Comparison of ENCODE assay signal across 8 cellular contexts in genomic region chr12:31589582-31589895, GRCh38. TPM values are rescaled to one million over a fixed set of nuclear protein-coding genes. Genes with fewer than 3 reads are reported as not detected.
DNase-seq lines count a peak whose midpoint lies in the region; ATAC-seq, FAIRE-seq and TF ChIP-seq lines count a peak whose summit lies in the region.

No MANE protein-coding gene starts in this region.

- H3K4ac ChIP-seq in mesendoderm (ENCODE audit: low read depth, low read length), result no peak overlapping the region

- no peak overlapping the region for H3K23ac ChIP-seq in mesendoderm (ENCODE audit: low read length)

- peaks cover 2% of the 10 kb centered on the region for H3K79me1 ChIP-seq in mesendoderm (ENCODE audit: low read length)

- no peak for FAIRE-seq in bronchial epithelial cell (lab: Jason Lieb, UNC)

- peak overlapping the region; percentile 75; the same call in 1 of the 2 replicates for H3K9ac ChIP-seq in HUES48 (ENCODE audit: low read depth, low read length)
- H3K9ac ChIP-seq in mesendoderm (ENCODE audit: low read length), result peak overlapping the region; percentile 53

- no peak for ATAC-seq in upper lobe of right lung

- H3K4me2 ChIP-seq in mesendoderm (ENCODE audit: low read length), result peak overlapping the region; percentile 87

- no peak for TF ChIP-seq CTCF in bronchial epithelial cell (IDR thresholded peaks at IDR 0.05; ENCODE audit: insufficient read depth, low read length, severe bottlenecking)
- TF ChIP-seq CTCF in upper lobe of right lung (IDR thresholded peaks at IDR 0.05), result no peak

- H2BK15ac ChIP-seq in mesendoderm (replicated peaks; ENCODE audit: low read depth), result no peak overlapping the region

- no peak overlapping the region for H2BK120ac ChIP-seq in mesendoderm (ENCODE audit: low read depth, low read length)

- peaks cover 18% of the 10 kb centered on the region for H3K4me1 ChIP-seq in HUES48 (ENCODE audit: control insufficient read depth, insufficient read depth, low read length)
- H3K4me1 ChIP-seq in mesendoderm (ENCODE audit: control insufficient read depth, low read depth, low read length), result peaks cover 4% of the 10 kb centered on the region
- H3K4me1 ChIP-seq in upper lobe of right lung, result peaks cover 9% of the 10 kb centered on the region

- H3K36me3 ChIP-seq in HUES48 (ENCODE audit: control insufficient read depth, insufficient read depth, low read length) (no peaks in the 10 kb centered on the region), bronchial epithelial cell (ENCODE audit: control insufficient read depth, insufficient read depth, low read length) (no peaks in the 10 kb centered on the region), mesendoderm (ENCODE audit: control insufficient read depth, insufficient read depth, low read length) (no peaks in the 10 kb centered on the region), upper lobe of right lung (no peaks in the 10 kb centered on the region)

- H3K18ac ChIP-seq in mesendoderm (ENCODE audit: low read length), result peak overlapping the region; percentile 95

- no peak overlapping the region for H4K8ac ChIP-seq in mesendoderm (ENCODE audit: low read depth, low read length)

- peak overlapping the region; percentile 79 for H3K27ac ChIP-seq in HUES48 (ENCODE audit: low read depth, low read length)
- H3K27ac ChIP-seq in mesendoderm (ENCODE audit: low read depth, low read length), result no peak overlapping the region
- peak overlapping the region; percentile 84 for H3K27ac ChIP-seq in upper lobe of right lung

- intact Hi-C loops in upper lobe of right lung (cut with DNase I), result no loop called here

- no peak overlapping the region for H4K5ac ChIP-seq in mesendoderm (ENCODE audit: low read length)

- peak; percentile 26 for DNase-seq in NCI-H1436 (lab: John Stamatoyannopoulos, UW)
- DNase-seq in NCI-H1436 treated with DMSO at 0.1 percent for 48 hours (lab: John Stamatoyannopoulos, UW), result no peak
- no peak for DNase-seq in bronchial epithelial cell (ENCODE audit: low read depth)
- no peak for DNase-seq in mesendoderm
- DNase-seq in upper lobe of right lung, result peak; percentile 76
- no peak for DNase-seq in HT-29 (ENCODE audit: low spot score)
- no peak for DNase-seq in cerebellar cortex (ENCODE audit: low spot score)

- peak overlapping the region; percentile 77 for H3K56ac ChIP-seq in mesendoderm (ENCODE audit: low read length)

- no peaks in the 10 kb centered on the region for H3K79me2 ChIP-seq in mesendoderm (ENCODE audit: control insufficient read depth, insufficient read depth, low read length)

- H3K27me3 ChIP-seq in HUES48 (ENCODE audit: control insufficient read depth, insufficient read depth, low read length), result peaks cover 24% of the 10 kb centered on the region
- H3K27me3 ChIP-seq in bronchial epithelial cell (ENCODE audit: control insufficient read depth, insufficient read depth, low read length), result no peaks in the 10 kb centered on the region
- H3K27me3 ChIP-seq in mesendoderm (ENCODE audit: insufficient read depth, low read length, poor library complexity), result no peaks in the 10 kb centered on the region
- no peaks in the 10 kb centered on the region for H3K27me3 ChIP-seq in upper lobe of right lung

- H3K4me3 ChIP-seq in HUES48 (ENCODE audit: low read depth, low read length) (peak overlapping the region; percentile 97), bronchial epithelial cell (ENCODE audit: low read depth, low read length) (peak overlapping the region; percentile 84), mesendoderm (ENCODE audit: low read length) (peak overlapping the region; percentile 85), upper lobe of right lung (peak overlapping the region; percentile 83)

- H3K9me3 ChIP-seq in HUES48 (ENCODE audit: control insufficient read depth, insufficient read depth, low read length), result no peaks in the 10 kb centered on the region
- no peaks in the 10 kb centered on the region for H3K9me3 ChIP-seq in upper lobe of right lung

- H2AK5ac ChIP-seq in mesendoderm (ENCODE audit: low read length), result no peak overlapping the region

- no CpG with 5 or more reads among the region's 13 CpGs for WGBS in mesendoderm (ENCODE audit: extremely low coverage, insufficient coverage, low lambda C conversion rate)

- no peak overlapping the region for H2BK5ac ChIP-seq in mesendoderm (ENCODE audit: low read length)

RNA-seq across cellular contexts. Expression of gene DENND5B, which starts 1.4 kb away (rescaled TPM):
- total RNA-seq in bronchial epithelial cell (2.6 and 4.7 TPM in 2 replicates), upper lobe of right lung (7.5 TPM)
- polyA plus RNA-seq in mesendoderm (2013, experiment 1 of 2), result 5.8 TPM
- 5.7 TPM for polyA plus RNA-seq in mesendoderm (2013, experiment 2 of 2)
- total RNA-seq in HT-29 (2014; rRNA removed; shearing (Covaris generic)), result 25.1 and 28.3 TPM in 2 replicates

Comparison
In these comparisons a context has a peak if more than half of its experiments do, and no peak if none do; other contexts are left out.
1. DNase-seq: peak in NCI-H1436 (single experiment) and upper lobe of right lung (single experiment); none in NCI-H1436 treated with DMSO at 0.1 percent for 48 hours (single experiment), bronchial epithelial cell (single experiment), mesendoderm (single experiment), HT-29 (single experiment) and cerebellar cortex (single experiment).
2. Peak in every context shown above with its lines, with median percentiles within 50 percentile points of each other: H3K4me3 ChIP-seq.